ENCODE assay signal across 27 cellular contexts in the genomic region with DNA sequence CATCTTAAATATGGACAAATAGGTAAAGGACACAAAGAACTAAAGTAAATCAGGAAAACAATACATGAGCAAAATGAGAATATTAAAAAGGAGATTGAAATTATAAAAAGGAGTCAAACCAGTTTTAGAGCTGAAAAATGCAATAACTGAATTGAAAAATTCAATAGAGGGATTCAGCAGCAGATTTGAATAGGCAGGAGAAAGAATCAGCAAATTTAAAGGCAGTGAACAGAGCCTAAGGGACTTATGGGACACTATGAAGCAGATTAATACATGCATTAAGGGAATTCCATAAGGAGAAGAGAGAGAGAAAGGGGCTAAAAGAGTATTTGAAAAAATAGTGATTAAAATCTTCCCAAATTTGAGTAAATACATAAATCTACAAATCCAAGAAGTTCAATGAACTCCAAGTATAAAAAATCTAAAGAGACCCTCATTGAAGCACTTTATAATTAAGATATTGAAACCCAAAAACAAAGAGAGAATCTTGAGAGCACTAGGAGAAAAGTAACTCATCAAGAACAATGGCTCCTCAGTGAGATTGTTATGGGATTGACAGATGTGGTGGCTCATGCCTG. TPM values are rescaled to one million over a fixed set of nuclear protein-coding genes. Genes with fewer than 3 reads are reported as not detected.
DNase-seq lines count a peak whose midpoint lies in the region; ATAC-seq, FAIRE-seq and TF ChIP-seq lines count a peak whose summit lies in the region.
"Had no signal": no experiment of that assay in that cellular context is flagged by ENCODE, and none has a peak within 500 bp of the region (broad histone marks: within the 10 kb centered on the region; RNA-seq: fewer than 3 reads in every experiment).

No MANE protein-coding gene starts in this region.

- no peak overlapping the region for H3K4me2 ChIP-seq in HepG2 (ENCODE audit: low read depth, low read length)
- H3K4me2 ChIP-seq in K562 (ENCODE audit: insufficient read depth, low read length), result no peak overlapping the region
- H3K4me2 ChIP-seq: BLaER1 had no signal

- no peaks in the 10 kb centered on the region for H3K36me3 ChIP-seq in HepG2 (replicated peaks in 1 of 2; ENCODE audit: control insufficient read depth in 1 of 2, insufficient read depth in 2 of 2, low read length in 2 of 2)
- no peaks in the 10 kb centered on the region for H3K36me3 ChIP-seq in right lobe of liver
- H3K36me3 ChIP-seq in HEK293 (ENCODE audit: control insufficient read depth in 2 of 2, insufficient read depth in 1 of 2, low read length in 2 of 2), result no peaks in the 10 kb centered on the region
- no peaks in the 10 kb centered on the region for H3K36me3 ChIP-seq in K562 (ENCODE audit: control insufficient read depth, insufficient read depth, low read length)
- H3K36me3 ChIP-seq: BE2C, BLaER1 had no signal

- FAIRE-seq in HepG2 (lab: Jason Lieb, UNC) (no peak), K562 (lab: Jason Lieb, UNC) (no peak)
- FAIRE-seq: A204.1, D721Med, G401.6, GM12891, GM19239 had no signal

- intact Hi-C loops in HepG2 (cut with micrococcal nuclease; ENCODE audit: unreplicated experiment), result no loop called here
- intact Hi-C loops in right lobe of liver (cut with DNase I), result no loop called here
- intact Hi-C loops in K562 (cut with micrococcal nuclease), result no loop called here

- H3K9ac ChIP-seq in HepG2 (ENCODE audit: insufficient read depth, low read depth, low read length), result no peak overlapping the region
- no peak overlapping the region for H3K9ac ChIP-seq in K562 (ENCODE audit: insufficient read depth in 1 of 2, low read depth in 2 of 2, low read length in 2 of 2)
- H3K9ac ChIP-seq: BLaER1 had no signal

- no peak for TF ChIP-seq EP300 in HepG2 (IDR thresholded peaks at IDR 0.05; ENCODE audit: low read depth in 2 of 2, low read length in 2 of 2)
- TF ChIP-seq EP300 in HepG2 (CRISPR knock-in tag; IDR thresholded peaks at IDR 0.05; ENCODE audit: borderline replicate concordance), result no peak
- no peak for TF ChIP-seq EP300 in K562 (IDR thresholded peaks at IDR 0.05; ENCODE audit: low read length)

- H3K79me2 ChIP-seq in HepG2 (ENCODE audit: insufficient read depth, low read length) (no peaks in the 10 kb centered on the region), K562 (ENCODE audit: control insufficient read depth, insufficient read depth, low read length) (no peaks in the 10 kb centered on the region)

- CTCF ChIA-PET in HepG2 (lab: Yijun Ruan, JAX; ENCODE audit: low intra/inter-chr PET ratio, low total read pairs) (no interaction called here), HEK293 (lab: Yijun Ruan, JAX) (no interaction called here), K562 (lab: Yijun Ruan, JAX; ENCODE audit: low intra/inter-chr PET ratio) (no interaction called here)

- ATAC-seq in HepG2 (no peak), right lobe of liver (no peak), K562 (no peak)

- no peak for TF ChIP-seq CTCF in HepG2 (CRISPR knock-in tag; IDR thresholded peaks at IDR 0.05)
- no peak for TF ChIP-seq CTCF in right lobe of liver (IDR thresholded peaks at IDR 0.05)
- TF ChIP-seq CTCF in HEK293 (tag by site-specific recombination; IDR thresholded peaks at IDR 0.05), result no peak
- no peak for TF ChIP-seq CTCF in K562 (IDR thresholded peaks at IDR 0.05 in 2 of 3, conservative IDR thresholded peaks at IDR 0.05 in 1 of 3; ENCODE audit: insufficient read depth in 2 of 3, low read depth in 1 of 3, low read length in 3 of 3)

- no peak for DNase-seq in HepG2 (ENCODE audit: low spot score)
- no peak for DNase-seq in right lobe of liver
- no peak for DNase-seq in K562 (ENCODE audit: extremely low read depth in 1 of 4, low spot score in 3 of 4)
- DNase-seq in COLO668 (lab: John Stamatoyannopoulos, UW; ENCODE audit: unreplicated experiment), result no peak
- no peak for DNase-seq in retina
- no peak for DNase-seq in NCI-H82 treated with DMSO at 0.1 percent for 48 hours (lab: John Stamatoyannopoulos, UW; ENCODE audit: unreplicated experiment)
- DNase-seq: 8988T; ACHN; BE2C; C1 segment of cervical spinal cord; Caco-2; Calu3; CD4-positive, alpha-beta memory T cell; CD4-positive, CD25-positive, alpha-beta regulatory T cell; CD8-positive, alpha-beta memory T cell; DMS79 treated with DMSO at 0.1 percent for 48 hours; GF-D8 had no signal

- POLR2A ChIA-PET in HepG2 (lab: Yijun Ruan, JAX) (no interaction called here), HEK293 (lab: Yijun Ruan, JAX) (no interaction called here), K562 (lab: Yijun Ruan, JAX) (interaction anchor here (0.6 kb wide), 2 partner anchors 392 to 612 kb away, joined by 3 read pairs; no protein-coding TSS in a partner anchor)

- in situ Hi-C loops in HepG2 (cut with HindIII; ENCODE audit: extremely low pct_ligation_motif_present, low pct_unique_long_range_greater_than_20kb) (no loop called here), K562 (cut with MboI) (no loop called here)

- no peaks in the 10 kb centered on the region for H3K4me1 ChIP-seq in HepG2 (ENCODE audit: insufficient read depth, low read length)
- peaks cover 0 to 6% (median 0%) of the 10 kb centered on the region in 4 donors for H3K4me1 ChIP-seq in right lobe of liver
- H3K4me1 ChIP-seq in HEK293 (ENCODE audit: control insufficient read depth, insufficient read depth, low read length), result no peaks in the 10 kb centered on the region
- H3K4me1 ChIP-seq in K562 (replicated peaks in 1 of 2; ENCODE audit: control insufficient read depth in 2 of 2, insufficient read depth in 2 of 2, low read length in 2 of 2), result no peaks in the 10 kb centered on the region; a peak in 1 of 5 replicates
- H3K4me1 ChIP-seq: BE2C, BLaER1, Caco-2 had no signal

- no peaks in the 10 kb centered on the region for H3K27me3 ChIP-seq in HepG2 (ENCODE audit: control insufficient read depth in 1 of 2, insufficient read depth in 2 of 2, low read length in 2 of 2)
- no peaks in the 10 kb centered on the region for H3K27me3 ChIP-seq in right lobe of liver
- H3K27me3 ChIP-seq in K562 (ENCODE audit: control insufficient read depth in 2 of 2, insufficient read depth in 2 of 2, low read length in 2 of 2), result no peaks in the 10 kb centered on the region
- H3K27me3 ChIP-seq: BE2C, BLaER1 had no signal

- H3K27ac ChIP-seq in HepG2 (ENCODE audit: extremely low read length, insufficient read depth, low read length) (no peak overlapping the region), right lobe of liver (no peak overlapping the region), HEK293 (ENCODE audit: extremely low read depth, low read depth, low read length) (no peak overlapping the region), K562 (ENCODE audit: extremely low read depth, low read depth, low read length) (no peak overlapping the region)
- H3K27ac ChIP-seq: BLaER1 had no signal

- BruUV-seq in HepG2 (replicated peaks; lab: Mats Ljungman, UMichigan) (no TSS peak), K562 (replicated peaks; lab: Mats Ljungman, UMichigan) (no TSS peak)

- no peaks in the 10 kb centered on the region for H3K9me1 ChIP-seq in K562 (ENCODE audit: control insufficient read depth, insufficient read depth, low read length)

- H3K9me3 ChIP-seq in HepG2 (ENCODE audit: low read length) (peaks cover 17% of the 10 kb centered on the region; the same call in 1 of the 2 replicates), right lobe of liver (no peaks in the 10 kb centered on the region), HEK293 (ENCODE audit: control insufficient read depth, insufficient read depth, low read depth, low read length) (no peaks in the 10 kb centered on the region), K562 (replicated peaks; ENCODE audit: control insufficient read depth, insufficient read depth, low read depth, low read length) (0 out of 2 replicates have a peak, but pooled peaks cover 4% of the 10 kb centered on the region)
- H3K9me3 ChIP-seq: BE2C had no signal

- H2AFZ ChIP-seq in HepG2 (ENCODE audit: low read length) (no peak overlapping the region), K562 (ENCODE audit: low read depth, low read length) (no peak overlapping the region)

- H3K4me3 ChIP-seq in HepG2 (replicated peaks in 1 of 3; ENCODE audit: insufficient read depth in 1 of 3, low read depth in 2 of 3, low read length in 3 of 3), result no peak overlapping the region
- no peak overlapping the region for H3K4me3 ChIP-seq in right lobe of liver
- H3K4me3 ChIP-seq in HEK293 (ENCODE audit: low read depth, low read length), result no peak overlapping the region
- H3K4me3 ChIP-seq in K562, result no peak overlapping the region
- H3K4me3 ChIP-seq: BLaER1 had no signal

- TF ChIP-seq POLR2A in HepG2 (IDR thresholded peaks at IDR 0.05; ENCODE audit: insufficient read depth in 1 of 2, low read depth in 2 of 2, low read length in 2 of 2), result no peak
- TF ChIP-seq POLR2A in right lobe of liver (IDR thresholded peaks at IDR 0.05), result no peak
- no peak for TF ChIP-seq POLR2A in K562 (conservative IDR thresholded peaks at IDR 0.05)

- TF ChIP-seq RAD21 in HepG2 (CRISPR knock-in tag; IDR thresholded peaks at IDR 0.05) (no peak), K562 (CRISPR knock-in tag; conservative IDR thresholded peaks at IDR 0.05 in 1 of 2, IDR thresholded peaks at IDR 0.05 in 1 of 2) (no peak)

- no peaks in the 10 kb centered on the region for H4K20me1 ChIP-seq in HepG2 (ENCODE audit: insufficient read depth, low read length)
- H4K20me1 ChIP-seq in K562 (replicated peaks; ENCODE audit: control insufficient read depth, insufficient read depth, low read length), result no peaks in the 10 kb centered on the region
- H4K20me1 ChIP-seq: BLaER1 had no signal

RNA-seq across cellular contexts. Expression of a gene that starts 2.9 kb away (rescaled TPM):
- total RNA-seq in HepG2 (2016; rRNA removed; fragmentation: Illumina TruSeq; extraction: Trizol), result not detected in 2 replicates
- total RNA-seq in HepG2 (2016; cell fraction: cytosol; rRNA removed; fragmentation: Illumina TruSeq; extraction: Trizol; ENCODE audit: low read depth), result not detected in 2 replicates
- total RNA-seq in HepG2 (2016; cell fraction: insoluble cytoplasmic fraction; rRNA removed; fragmentation: Illumina TruSeq; extraction: Trizol), result not detected in 2 replicates
- total RNA-seq in HepG2 (2016; cell fraction: membrane; rRNA removed; fragmentation: Illumina TruSeq; extraction: Trizol), result not detected in 2 replicates
- not detected in 2 replicates for total RNA-seq in HepG2 (2016; cell fraction: nucleus; rRNA removed; fragmentation: Illumina TruSeq; extraction: Trizol)
- polyA plus RNA-seq in HepG2 (2011; rRNA removed), result not detected in 2 replicates
- polyA plus RNA-seq in HepG2 (2011; cell fraction: cytosol; rRNA removed), result not detected in 2 replicates
- not detected in 2 replicates for polyA plus RNA-seq in HepG2 (2011; cell fraction: nucleus; rRNA removed)
- polyA plus RNA-seq in HepG2 (2012), result not detected in 2 replicates
- polyA plus RNA-seq in HepG2 (2016; cell fraction: cytosol; fragmentation: Illumina TruSeq; extraction: Trizol; ENCODE audit: low read depth), result not detected in 2 replicates
- not detected in 2 replicates for polyA plus RNA-seq in HepG2 (2016; cell fraction: insoluble cytoplasmic fraction; fragmentation: Illumina TruSeq; extraction: Trizol; ENCODE audit: low read depth)
- polyA plus RNA-seq in HepG2 (2016; cell fraction: membrane; fragmentation: Illumina TruSeq; extraction: Trizol; ENCODE audit: low read depth), result not detected in 2 replicates
- not detected in 2 replicates for polyA plus RNA-seq in HepG2 (2016; cell fraction: nucleus; fragmentation: Illumina TruSeq; extraction: Trizol; ENCODE audit: insufficient read depth, low read depth)
- polyA minus RNA-seq in HepG2 (2011; rRNA and poly(A)+ RNA removed; ENCODE audit: low replicate concordance), result not detected in 2 replicates
- polyA minus RNA-seq in HepG2 (2011; cell fraction: cytosol; rRNA and poly(A)+ RNA removed), result not detected in 2 replicates
- not detected in 2 replicates for polyA minus RNA-seq in HepG2 (2011; cell fraction: nucleus; rRNA and poly(A)+ RNA removed)
- total RNA-seq in right lobe of liver, result not detected
- total RNA-seq in K562 (2011; cell fraction: chromatin; rRNA removed; ENCODE audit: low replicate concordance), result not detected in 2 replicates
- total RNA-seq in K562 (2011; cell fraction: nucleolus; rRNA removed), result not detected in 2 replicates
- total RNA-seq in K562 (2011; cell fraction: nucleoplasm; rRNA removed), result not detected in 2 replicates
- total RNA-seq in K562 (2014; rRNA removed), result not detected in 2 replicates
- total RNA-seq in K562 (2014; rRNA removed; fragmentation: Illumina TruSeq; extraction: Trizol), result not detected in 2 replicates
- total RNA-seq in K562 (2015; rRNA removed; fragmentation: Illumina TruSeq; extraction: Trizol), result not detected in 2 replicates
- not detected in 2 replicates for total RNA-seq in K562 (2021)
- polyA plus RNA-seq in K562 (2011; rRNA removed), result not detected in 2 replicates
- polyA plus RNA-seq in K562 (2011; cell fraction: cytosol; rRNA removed), result not detected in 2 replicates
- polyA plus RNA-seq in K562 (2011; cell fraction: nucleus; rRNA removed), result not detected in 2 replicates
- polyA plus RNA-seq in K562 (2012), result 0.12 and 2.7 TPM in 2 replicates
- polyA plus RNA-seq in K562 (2014; fragmentation: Illumina TruSeq; extraction: Trizol), result not detected in 2 replicates
- under 1 TPM in 1 of 2 experiments, not detected in 1; 0.03 TPM for polyA plus RNA-seq in K562 (2014; fragmentation: Nextera tagmentation; extraction: Ambion mirVana)
- polyA plus RNA-seq in K562 (2014; rRNA removed), result 0.08 and 0.16 TPM in 2 replicates
- not detected in 2 replicates for polyA minus RNA-seq in K562 (2011; rRNA and poly(A)+ RNA removed)
- polyA minus RNA-seq in K562 (2011; cell fraction: cytosol; rRNA and poly(A)+ RNA removed), result not detected in 2 replicates
- polyA minus RNA-seq in K562 (2011; cell fraction: nucleus; rRNA and poly(A)+ RNA removed), result not detected in 2 replicates
- total RNA-seq: A673; Caco-2; Calu3; CD4-positive, alpha-beta memory T cell; CD4-positive, CD25-positive, alpha-beta regulatory T cell; CD8-positive, alpha-beta memory T cell had no signal
- polyA plus RNA-seq: AG04450; CD14-positive monocyte; CD4-positive, alpha-beta memory T cell; CD4-positive, CD25-positive, alpha-beta regulatory T cell; CD8-positive, alpha-beta memory T cell had no signal

RNA-seq across cellular contexts. Expression of a gene that starts 24.7 kb away (rescaled TPM):
- not detected in 2 replicates for total RNA-seq in HepG2 (2016; rRNA removed; fragmentation: Illumina TruSeq; extraction: Trizol)
- not detected in 2 replicates for total RNA-seq in HepG2 (2016; cell fraction: cytosol; rRNA removed; fragmentation: Illumina TruSeq; extraction: Trizol; ENCODE audit: low read depth)
- total RNA-seq in HepG2 (2016; cell fraction: insoluble cytoplasmic fraction; rRNA removed; fragmentation: Illumina TruSeq; extraction: Trizol), result not detected in 2 replicates
- not detected in 2 replicates for total RNA-seq in HepG2 (2016; cell fraction: membrane; rRNA removed; fragmentation: Illumina TruSeq; extraction: Trizol)
- total RNA-seq in HepG2 (2016; cell fraction: nucleus; rRNA removed; fragmentation: Illumina TruSeq; extraction: Trizol), result not detected in 2 replicates
- not detected in 2 replicates for polyA plus RNA-seq in HepG2 (2011; rRNA removed)
- not detected in 2 replicates for polyA plus RNA-seq in HepG2 (2011; cell fraction: cytosol; rRNA removed)
- polyA plus RNA-seq in HepG2 (2011; cell fraction: nucleus; rRNA removed), result not detected in 2 replicates
- not detected in 2 replicates for polyA plus RNA-seq in HepG2 (2012)
- polyA plus RNA-seq in HepG2 (2016; cell fraction: cytosol; fragmentation: Illumina TruSeq; extraction: Trizol; ENCODE audit: low read depth), result not detected in 2 replicates
- polyA plus RNA-seq in HepG2 (2016; cell fraction: insoluble cytoplasmic fraction; fragmentation: Illumina TruSeq; extraction: Trizol; ENCODE audit: low read depth), result not detected in 2 replicates
- polyA plus RNA-seq in HepG2 (2016; cell fraction: membrane; fragmentation: Illumina TruSeq; extraction: Trizol; ENCODE audit: low read depth), result not detected in 2 replicates
- polyA plus RNA-seq in HepG2 (2016; cell fraction: nucleus; fragmentation: Illumina TruSeq; extraction: Trizol; ENCODE audit: insufficient read depth, low read depth), result not detected in 2 replicates
- not detected in 2 replicates for polyA minus RNA-seq in HepG2 (2011; rRNA and poly(A)+ RNA removed; ENCODE audit: low replicate concordance)
- polyA minus RNA-seq in HepG2 (2011; cell fraction: cytosol; rRNA and poly(A)+ RNA removed), result not detected in 2 replicates
- not detected in 2 replicates for polyA minus RNA-seq in HepG2 (2011; cell fraction: nucleus; rRNA and poly(A)+ RNA removed)
- not detected for total RNA-seq in right lobe of liver
- total RNA-seq in K562 (2011; cell fraction: chromatin; rRNA removed; ENCODE audit: low replicate concordance), result not detected in 2 replicates
- total RNA-seq in K562 (2011; cell fraction: nucleolus; rRNA removed), result not detected in 2 replicates
- not detected in 2 replicates for total RNA-seq in K562 (2011; cell fraction: nucleoplasm; rRNA removed)
- total RNA-seq in K562 (2014; rRNA removed), result not detected in 2 replicates
- not detected in 2 replicates for total RNA-seq in K562 (2014; rRNA removed; fragmentation: Illumina TruSeq; extraction: Trizol)
- not detected in 2 replicates for total RNA-seq in K562 (2015; rRNA removed; fragmentation: Illumina TruSeq; extraction: Trizol)
- not detected in 2 replicates for total RNA-seq in K562 (2021)
- not detected in 2 replicates for polyA plus RNA-seq in K562 (2011; rRNA removed)
- polyA plus RNA-seq in K562 (2011; cell fraction: cytosol; rRNA removed), result not detected in 2 replicates
- not detected in 2 replicates for polyA plus RNA-seq in K562 (2011; cell fraction: nucleus; rRNA removed)
- not detected in 2 replicates for polyA plus RNA-seq in K562 (2012)
- not detected in 2 replicates for polyA plus RNA-seq in K562 (2014; fragmentation: Illumina TruSeq; extraction: Trizol)
- not detected for polyA plus RNA-seq in K562 (2014; fragmentation: Nextera tagmentation; extraction: Ambion mirVana)
- polyA plus RNA-seq in K562 (2014; rRNA removed), result not detected in 2 replicates
- polyA minus RNA-seq in K562 (2011; rRNA and poly(A)+ RNA removed), result not detected in 2 replicates
- not detected in 2 replicates for polyA minus RNA-seq in K562 (2011; cell fraction: cytosol; rRNA and poly(A)+ RNA removed)
- not detected in 2 replicates for polyA minus RNA-seq in K562 (2011; cell fraction: nucleus; rRNA and poly(A)+ RNA removed)
- total RNA-seq: A673; Caco-2; Calu3; CD4-positive, alpha-beta memory T cell; CD4-positive, CD25-positive, alpha-beta regulatory T cell; CD8-positive, alpha-beta memory T cell had no signal
- polyA plus RNA-seq: AG04450; CD14-positive monocyte; CD4-positive, alpha-beta memory T cell; CD4-positive, CD25-positive, alpha-beta regulatory T cell; CD8-positive, alpha-beta memory T cell had no signal

RNA-seq across cellular contexts. Expression of a gene that starts 33.0 kb away (rescaled TPM):
- total RNA-seq in HepG2 (2016; rRNA removed; fragmentation: Illumina TruSeq; extraction: Trizol), result not detected in 2 replicates
- not detected in 2 replicates for total RNA-seq in HepG2 (2016; cell fraction: cytosol; rRNA removed; fragmentation: Illumina TruSeq; extraction: Trizol; ENCODE audit: low read depth)
- total RNA-seq in HepG2 (2016; cell fraction: insoluble cytoplasmic fraction; rRNA removed; fragmentation: Illumina TruSeq; extraction: Trizol), result not detected in 2 replicates
- not detected in 2 replicates for total RNA-seq in HepG2 (2016; cell fraction: membrane; rRNA removed; fragmentation: Illumina TruSeq; extraction: Trizol)
- not detected in 2 replicates for total RNA-seq in HepG2 (2016; cell fraction: nucleus; rRNA removed; fragmentation: Illumina TruSeq; extraction: Trizol)
- 0.01 TPM in 1 of 2 replicates, not detected in the other for polyA plus RNA-seq in HepG2 (2011; rRNA removed)
- polyA plus RNA-seq in HepG2 (2011; cell fraction: cytosol; rRNA removed), result not detected in 2 replicates
- not detected in 2 replicates for polyA plus RNA-seq in HepG2 (2011; cell fraction: nucleus; rRNA removed)
- polyA plus RNA-seq in HepG2 (2012), result not detected in 2 replicates
- polyA plus RNA-seq in HepG2 (2016; cell fraction: cytosol; fragmentation: Illumina TruSeq; extraction: Trizol; ENCODE audit: low read depth), result not detected in 2 replicates
- not detected in 2 replicates for polyA plus RNA-seq in HepG2 (2016; cell fraction: insoluble cytoplasmic fraction; fragmentation: Illumina TruSeq; extraction: Trizol; ENCODE audit: low read depth)
- not detected in 2 replicates for polyA plus RNA-seq in HepG2 (2016; cell fraction: membrane; fragmentation: Illumina TruSeq; extraction: Trizol; ENCODE audit: low read depth)
- not detected in 2 replicates for polyA plus RNA-seq in HepG2 (2016; cell fraction: nucleus; fragmentation: Illumina TruSeq; extraction: Trizol; ENCODE audit: insufficient read depth, low read depth)
- polyA minus RNA-seq in HepG2 (2011; rRNA and poly(A)+ RNA removed; ENCODE audit: low replicate concordance), result not detected in 2 replicates
- polyA minus RNA-seq in HepG2 (2011; cell fraction: cytosol; rRNA and poly(A)+ RNA removed), result not detected in 2 replicates
- not detected in 2 replicates for polyA minus RNA-seq in HepG2 (2011; cell fraction: nucleus; rRNA and poly(A)+ RNA removed)
- not detected for total RNA-seq in right lobe of liver
- not detected in 2 replicates for total RNA-seq in K562 (2011; cell fraction: chromatin; rRNA removed; ENCODE audit: low replicate concordance)
- total RNA-seq in K562 (2011; cell fraction: nucleolus; rRNA removed), result not detected in 2 replicates
- total RNA-seq in K562 (2011; cell fraction: nucleoplasm; rRNA removed), result not detected in 2 replicates
- not detected in 2 replicates for total RNA-seq in K562 (2014; rRNA removed)
- total RNA-seq in K562 (2014; rRNA removed; fragmentation: Illumina TruSeq; extraction: Trizol), result not detected in 2 replicates
- total RNA-seq in K562 (2015; rRNA removed; fragmentation: Illumina TruSeq; extraction: Trizol), result not detected in 2 replicates
- not detected in 2 replicates for total RNA-seq in K562 (2021)
- not detected in 2 replicates for polyA plus RNA-seq in K562 (2011; rRNA removed)
- polyA plus RNA-seq in K562 (2011; cell fraction: cytosol; rRNA removed), result not detected in 2 replicates
- not detected in 2 replicates for polyA plus RNA-seq in K562 (2011; cell fraction: nucleus; rRNA removed)
- polyA plus RNA-seq in K562 (2012), result not detected in 2 replicates
- polyA plus RNA-seq in K562 (2014; fragmentation: Illumina TruSeq; extraction: Trizol), result not detected in 2 replicates
- not detected for polyA plus RNA-seq in K562 (2014; fragmentation: Nextera tagmentation; extraction: Ambion mirVana)
- not detected in 2 replicates for polyA plus RNA-seq in K562 (2014; rRNA removed)
- polyA minus RNA-seq in K562 (2011; rRNA and poly(A)+ RNA removed), result not detected in 2 replicates
- polyA minus RNA-seq in K562 (2011; cell fraction: cytosol; rRNA and poly(A)+ RNA removed), result not detected in 2 replicates
- polyA minus RNA-seq in K562 (2011; cell fraction: nucleus; rRNA and poly(A)+ RNA removed), result not detected in 2 replicates
- total RNA-seq: A673; Caco-2; Calu3; CD4-positive, alpha-beta memory T cell; CD4-positive, CD25-positive, alpha-beta regulatory T cell; CD8-positive, alpha-beta memory T cell had no signal
- polyA plus RNA-seq: AG04450; CD14-positive monocyte; CD4-positive, alpha-beta memory T cell; CD4-positive, CD25-positive, alpha-beta regulatory T cell; CD8-positive, alpha-beta memory T cell had no signal

RNA-seq across cellular contexts. Expression of a gene that starts 42.3 kb away (rescaled TPM):
- total RNA-seq in HepG2 (2016; rRNA removed; fragmentation: Illumina TruSeq; extraction: Trizol), result not detected in 2 replicates
- not detected in 2 replicates for total RNA-seq in HepG2 (2016; cell fraction: cytosol; rRNA removed; fragmentation: Illumina TruSeq; extraction: Trizol; ENCODE audit: low read depth)
- total RNA-seq in HepG2 (2016; cell fraction: insoluble cytoplasmic fraction; rRNA removed; fragmentation: Illumina TruSeq; extraction: Trizol), result not detected in 2 replicates
- total RNA-seq in HepG2 (2016; cell fraction: membrane; rRNA removed; fragmentation: Illumina TruSeq; extraction: Trizol), result not detected in 2 replicates
- not detected in 2 replicates for total RNA-seq in HepG2 (2016; cell fraction: nucleus; rRNA removed; fragmentation: Illumina TruSeq; extraction: Trizol)
- not detected in 2 replicates for polyA plus RNA-seq in HepG2 (2011; rRNA removed)
- polyA plus RNA-seq in HepG2 (2011; cell fraction: cytosol; rRNA removed), result not detected in 2 replicates
- not detected in 2 replicates for polyA plus RNA-seq in HepG2 (2011; cell fraction: nucleus; rRNA removed)
- polyA plus RNA-seq in HepG2 (2012), result not detected in 2 replicates
- polyA plus RNA-seq in HepG2 (2016; cell fraction: cytosol; fragmentation: Illumina TruSeq; extraction: Trizol; ENCODE audit: low read depth), result not detected in 2 replicates
- not detected in 2 replicates for polyA plus RNA-seq in HepG2 (2016; cell fraction: insoluble cytoplasmic fraction; fragmentation: Illumina TruSeq; extraction: Trizol; ENCODE audit: low read depth)
- not detected in 2 replicates for polyA plus RNA-seq in HepG2 (2016; cell fraction: membrane; fragmentation: Illumina TruSeq; extraction: Trizol; ENCODE audit: low read depth)
- not detected in 2 replicates for polyA plus RNA-seq in HepG2 (2016; cell fraction: nucleus; fragmentation: Illumina TruSeq; extraction: Trizol; ENCODE audit: insufficient read depth, low read depth)
- not detected in 2 replicates for polyA minus RNA-seq in HepG2 (2011; rRNA and poly(A)+ RNA removed; ENCODE audit: low replicate concordance)
- polyA minus RNA-seq in HepG2 (2011; cell fraction: cytosol; rRNA and poly(A)+ RNA removed), result not detected in 2 replicates
- not detected in 2 replicates for polyA minus RNA-seq in HepG2 (2011; cell fraction: nucleus; rRNA and poly(A)+ RNA removed)
- total RNA-seq in right lobe of liver, result not detected
- not detected in 2 replicates for total RNA-seq in K562 (2011; cell fraction: chromatin; rRNA removed; ENCODE audit: low replicate concordance)
- total RNA-seq in K562 (2011; cell fraction: nucleolus; rRNA removed), result not detected in 2 replicates
- total RNA-seq in K562 (2011; cell fraction: nucleoplasm; rRNA removed), result not detected in 2 replicates
- total RNA-seq in K562 (2014; rRNA removed), result not detected in 2 replicates
- not detected in 2 replicates for total RNA-seq in K562 (2014; rRNA removed; fragmentation: Illumina TruSeq; extraction: Trizol)
- not detected in 2 replicates for total RNA-seq in K562 (2015; rRNA removed; fragmentation: Illumina TruSeq; extraction: Trizol)
- not detected in 2 replicates for total RNA-seq in K562 (2021)
- polyA plus RNA-seq in K562 (2011; rRNA removed), result not detected in 2 replicates
- not detected in 2 replicates for polyA plus RNA-seq in K562 (2011; cell fraction: cytosol; rRNA removed)
- polyA plus RNA-seq in K562 (2011; cell fraction: nucleus; rRNA removed), result not detected in 2 replicates
- polyA plus RNA-seq in K562 (2012), result not detected in 2 replicates
- not detected in 2 replicates for polyA plus RNA-seq in K562 (2014; fragmentation: Illumina TruSeq; extraction: Trizol)
- not detected for polyA plus RNA-seq in K562 (2014; fragmentation: Nextera tagmentation; extraction: Ambion mirVana)
- not detected in 2 replicates for polyA plus RNA-seq in K562 (2014; rRNA removed)
- not detected in 2 replicates for polyA minus RNA-seq in K562 (2011; rRNA and poly(A)+ RNA removed)
- polyA minus RNA-seq in K562 (2011; cell fraction: cytosol; rRNA and poly(A)+ RNA removed), result not detected in 2 replicates
- not detected in 2 replicates for polyA minus RNA-seq in K562 (2011; cell fraction: nucleus; rRNA and poly(A)+ RNA removed)
- total RNA-seq: A673; Caco-2; Calu3; CD4-positive, alpha-beta memory T cell; CD4-positive, CD25-positive, alpha-beta regulatory T cell; CD8-positive, alpha-beta memory T cell had no signal
- polyA plus RNA-seq: AG04450; CD14-positive monocyte; CD4-positive, alpha-beta memory T cell; CD4-positive, CD25-positive, alpha-beta regulatory T cell; CD8-positive, alpha-beta memory T cell had no signal
